Comparison of ENCODE assay signal across 16 cellular contexts in genomic region chr1:65458730-65459396, GRCh38. TPM values are rescaled to one million over a fixed set of nuclear protein-coding genes. Genes with fewer than 3 reads are reported as not detected.
DNase-seq lines count a peak whose midpoint lies in the region; ATAC-seq, FAIRE-seq and TF ChIP-seq lines count a peak whose summit lies in the region.
"Had no signal": no experiment of that assay in that cellular context is flagged by ENCODE, and none has a peak within 500 bp of the region (broad histone marks: within the 10 kb centered on the region; RNA-seq: fewer than 3 reads in every experiment).

No MANE protein-coding gene starts in this region.

- DNase-seq in foreskin keratinocyte (no peak), pancreas (no peak), glutamatergic neuron (no peak), GM12892 (ENCODE audit: insufficient read length) (no peak)
- DNase-seq: activated naive CD4-positive, alpha-beta T cell; brain microvascular endothelial cell; effector CD4-positive, alpha-beta T cell; NCI-H187 treated with DMSO at 0.1 percent for 48 hours; stimulated activated naive CD8-positive, alpha-beta T cell treated with anti-CD3 and anti-CD28 coated beads, Interleukin-15, amount 100 ng/mL, for 72 hours had no signal

- no peak overlapping the region for H3K4me3 ChIP-seq in OCI-LY3 (ENCODE audit: low read length)
- H3K4me3 ChIP-seq in pancreas, result no peak overlapping the region
- H3K4me3 ChIP-seq: gastroesophageal sphincter, skin epidermis had no signal

- intact Hi-C loops in pancreas (cut with DNase I), result no loop called here

- peak; percentile 14 for ATAC-seq in GM18861 (IDR thresholded peaks at IDR 0.05; ENCODE audit: unreplicated experiment)
- ATAC-seq in GM21717 (IDR thresholded peaks at IDR 0.05; ENCODE audit: unreplicated experiment), result peak; percentile 6
- ATAC-seq in foreskin keratinocyte, result peak; percentile 44
- ATAC-seq in pancreas, result no peak
- ATAC-seq in HG03571 (IDR thresholded peaks at IDR 0.05; ENCODE audit: unreplicated experiment), result no peak
- ATAC-seq: gastroesophageal sphincter, Right ventricle myocardium inferior had no signal

- no peaks in the 10 kb centered on the region for H3K9me3 ChIP-seq in OCI-LY3 (ENCODE audit: insufficient read depth, low read length)
- no peaks in the 10 kb centered on the region for H3K9me3 ChIP-seq in pancreas
- H3K9me3 ChIP-seq: gastroesophageal sphincter had no signal

- H3K4me3 Mint-ChIP-seq in glutamatergic neuron (ENCODE audit: unreplicated experiment), result no peak overlapping the region
- H3K4me3 Mint-ChIP-seq: stimulated activated naive CD8-positive, alpha-beta T cell treated with anti-CD3 and anti-CD28 coated beads, Interleukin-15, amount 100 ng/mL, for 72 hours had no signal

- no peaks in the 10 kb centered on the region for H3K4me1 ChIP-seq in OCI-LY3 (ENCODE audit: low read length)
- no peaks in the 10 kb centered on the region for H3K4me1 ChIP-seq in foreskin keratinocyte
- no peaks in the 10 kb centered on the region for H3K4me1 ChIP-seq in pancreas
- H3K4me1 ChIP-seq: gastroesophageal sphincter had no signal

- no peak overlapping the region for H3K27ac ChIP-seq in OCI-LY3 (ENCODE audit: low read length)
- H3K27ac ChIP-seq in foreskin keratinocyte, result no peak overlapping the region
- no peak overlapping the region for H3K27ac ChIP-seq in pancreas
- H3K27ac ChIP-seq: brain microvascular endothelial cell, gastroesophageal sphincter, skin epidermis had no signal

- no peaks in the 10 kb centered on the region for H4K20me1 ChIP-seq in OCI-LY3 (ENCODE audit: insufficient read depth, low read length)

- peaks cover 4% of the 10 kb centered on the region for H3K27me3 Mint-ChIP-seq in glutamatergic neuron (ENCODE audit: unreplicated experiment)
- H3K27me3 Mint-ChIP-seq: stimulated activated naive CD8-positive, alpha-beta T cell treated with anti-CD3 and anti-CD28 coated beads, Interleukin-15, amount 100 ng/mL, for 72 hours had no signal

- TF ChIP-seq POLR2A in GM12892 (IDR thresholded peaks at IDR 0.05; ENCODE audit: low read depth, low read length), result no peak

- peaks cover 8% of the 10 kb centered on the region for H3K9me3 Mint-ChIP-seq in glutamatergic neuron (ENCODE audit: unreplicated experiment)

- H2AFZ ChIP-seq in OCI-LY3 (ENCODE audit: low read depth, low read length), result peak overlapping the region; percentile 85

- H3K27me3 ChIP-seq in OCI-LY3 (ENCODE audit: low read depth, low read length), result no peaks in the 10 kb centered on the region
- no peaks in the 10 kb centered on the region for H3K27me3 ChIP-seq in foreskin keratinocyte
- H3K27me3 ChIP-seq in pancreas, result no peaks in the 10 kb centered on the region
- H3K27me3 ChIP-seq: brain microvascular endothelial cell, gastroesophageal sphincter had no signal

- no peaks in the 10 kb centered on the region for H3K79me2 ChIP-seq in OCI-LY3 (ENCODE audit: low read length)

- no peaks in the 10 kb centered on the region for H3K4me1 Mint-ChIP-seq in glutamatergic neuron (ENCODE audit: low read depth, unreplicated experiment)

- FAIRE-seq in pancreas (lab: Jason Lieb, UNC) (no peak), GM12892 (lab: Jason Lieb, UNC) (no peak)

- H3K9ac ChIP-seq in OCI-LY3 (ENCODE audit: low read length), result no peak overlapping the region

- peaks cover 10% of the 10 kb centered on the region for H3K36me3 Mint-ChIP-seq in glutamatergic neuron (ENCODE audit: unreplicated experiment)

- TF ChIP-seq CTCF in OCI-LY3 (IDR thresholded peaks at IDR 0.05; ENCODE audit: low read depth, low read length), result no peak
- TF ChIP-seq CTCF in foreskin keratinocyte (conservative IDR thresholded peaks at IDR 0.05), result no peak
- no peak for TF ChIP-seq CTCF in pancreas (IDR thresholded peaks at IDR 0.05)
- no peak for TF ChIP-seq CTCF in glutamatergic neuron (IDR thresholded peaks at IDR 0.05; ENCODE audit: partially characterized antibody, unreplicated experiment)

- H3K36me3 ChIP-seq in OCI-LY3 (replicated peaks; ENCODE audit: low read depth, low read length) (no peaks in the 10 kb centered on the region), pancreas (no peaks in the 10 kb centered on the region)
- H3K36me3 ChIP-seq: brain microvascular endothelial cell, gastroesophageal sphincter had no signal

- 83 to 84% methylated on average over 2 of the region's 2 CpGs for WGBS in pancreas, 2 donors

- H3K4me2 ChIP-seq in OCI-LY3 (ENCODE audit: low read length), result peak overlapping the region; percentile 22

- no peak overlapping the region for H3K27ac Mint-ChIP-seq in glutamatergic neuron (ENCODE audit: unreplicated experiment)

RNA-seq across cellular contexts. Expression of gene LEPR, which starts 38.4 kb away (rescaled TPM):
- total RNA-seq in foreskin keratinocyte (2.2 and 2.6 TPM in 2 replicates), pancreas (1 to 10 TPM; 1.3 to 5.1 (median 2.6) TPM), glutamatergic neuron (ENCODE audit: unreplicated experiment) (6.8 TPM)
- polyA plus RNA-seq in foreskin keratinocyte (0.55 and 0.74 TPM in 2 replicates), pancreas (1 to 10 TPM in 1 of 2 donors, under 1 TPM in 1; 0.95 to 4.4 TPM)
- polyA plus RNA-seq in GM12892 (2012; ENCODE audit: missing spikeins), result 0.76 TPM

RNA-seq across cellular contexts. Expression of gene LEPROT, which starts 38.4 kb away (rescaled TPM):
- total RNA-seq in foreskin keratinocyte, result 32.0 and 38.9 TPM in 2 replicates
- 20.4 and 20.6 TPM in 2 replicates for polyA plus RNA-seq in foreskin keratinocyte
- 10 to 100 TPM; 25.4 to 45.5 (median 36.0) TPM for total RNA-seq in pancreas
- polyA plus RNA-seq in pancreas, result 10 to 100 TPM; 16.9 to 24.1 TPM
- 56.0 TPM for total RNA-seq in glutamatergic neuron (ENCODE audit: unreplicated experiment)
- polyA plus RNA-seq in GM12892 (2012; ENCODE audit: missing spikeins), result 20.9 TPM

Comparison
In these comparisons a context has a peak if more than half of its experiments do, and no peak if none do; other contexts are left out.
1. ATAC-seq: peak in GM18861 (single experiment), GM21717 (single experiment) and foreskin keratinocyte (single experiment); none in pancreas (0 of 4) and HG03571 (single experiment).